In the genomic region with DNA sequence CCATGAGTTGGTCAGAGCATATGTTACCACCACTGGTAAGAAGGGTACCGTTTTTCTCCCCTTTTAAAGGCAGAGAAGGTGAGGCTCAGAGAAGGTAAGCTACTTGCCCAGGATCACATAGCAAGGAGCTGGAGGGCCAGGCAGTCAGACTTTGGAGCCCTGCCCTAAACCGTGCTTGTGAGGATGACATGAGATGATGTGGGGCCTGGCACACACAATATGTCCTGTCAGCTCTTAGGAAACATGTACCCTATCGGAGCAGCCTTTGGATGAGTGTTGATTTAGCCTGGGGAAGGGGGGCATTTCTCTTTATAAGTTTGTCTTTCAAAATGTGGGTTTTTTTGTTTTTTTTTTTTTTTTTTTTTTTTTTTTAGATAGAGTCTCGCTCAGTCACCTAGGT, we compare ENCODE assay signal across 26 cellular contexts.
"Had no signal": no experiment of that assay in that cellular context is flagged by ENCODE, and none has a peak within 500 bp of the region (broad histone marks: within the 10 kb centered on the region; RNA-seq: fewer than 3 reads in every experiment).

No MANE protein-coding gene starts in this region.

- H3K27ac ChIP-seq: colonic mucosa, esophagus muscularis mucosa, lower lobe of right lung, ovary, psoas muscle, sigmoid colon, stomach, tibial nerve, upper lobe of left lung, uterus had no signal

- H3K27me3 ChIP-seq: colonic mucosa, esophagus muscularis mucosa, ovary, sigmoid colon, stomach, tibial nerve, upper lobe of left lung, uterus had no signal

- H3K36me3 Mint-ChIP-seq: immature natural killer cell; stimulated activated effector memory CD8-positive, alpha-beta T cell treated with anti-CD3 and anti-CD28 coated beads, Interleukin-12 subunit alpha, Interleukin-12 subunit beta, amount 100 ng/mL, for 72 hours had no signal

- H3K9me3 Mint-ChIP-seq: dendritic cell treated with granulocyte-macrophage colony-stimulating factor and Interleukin-4, amounts not matched to agents 40 ng/mL and 50 ng/mL, for 4 days; immature natural killer cell; naive thymus-derived CD8-positive, alpha-beta T cell; nephron progenitor cell; stimulated activated effector memory CD8-positive, alpha-beta T cell treated with anti-CD3 and anti-CD28 coated beads, Interleukin-12 subunit alpha, Interleukin-12 subunit beta, amount 100 ng/mL, for 72 hours had no signal

- H3K4me3 ChIP-seq: colonic mucosa, esophagus muscularis mucosa, lower lobe of right lung, ovary, psoas muscle, sigmoid colon, stomach, tibial nerve, upper lobe of left lung, uterus had no signal

- H3K36me3 ChIP-seq: colonic mucosa, esophagus muscularis mucosa, lower lobe of right lung, ovary, sigmoid colon, tibial nerve, upper lobe of left lung, uterus had no signal

- H3K4me1 Mint-ChIP-seq: immature natural killer cell had no signal

- H3K27me3 Mint-ChIP-seq: dendritic cell treated with granulocyte-macrophage colony-stimulating factor and Interleukin-4, amounts not matched to agents 40 ng/mL and 50 ng/mL, for 4 days; naive thymus-derived CD8-positive, alpha-beta T cell had no signal

- H3K4me3 Mint-ChIP-seq: dendritic cell treated with granulocyte-macrophage colony-stimulating factor and Interleukin-4, amounts not matched to agents 40 ng/mL and 50 ng/mL, for 4 days; immature natural killer cell; naive thymus-derived CD8-positive, alpha-beta T cell; nephron progenitor cell; stimulated activated effector memory CD8-positive, alpha-beta T cell treated with anti-CD3 and anti-CD28 coated beads, Interleukin-12 subunit alpha, Interleukin-12 subunit beta, amount 100 ng/mL, for 72 hours had no signal

- DNase-seq: colonic mucosa; effector CD8-positive, alpha-beta T cell; foreskin melanocyte; immature natural killer cell; islet precursor cell; kidney glomerular epithelial cell; left ventricle myocardium superior; lower lobe of right lung; naive thymus-derived CD8-positive, alpha-beta T cell; nephron progenitor cell; occipital lobe; ovary; psoas muscle; sigmoid colon; stimulated activated CD4-positive, alpha-beta T cell treated with anti-CD3 and anti-CD28 coated beads, Interleukin-2, amount 100 ng/mL, for 24 hours; stimulated activated CD4-positive, alpha-beta T cell treated with anti-CD3 and anti-CD28 coated beads, Interleukin-4, amount 100 ng/mL, for 24 hours; stimulated activated naive CD4-positive, alpha-beta T cell treated with Interleukin-2 at 50 U/mL for 16 hours; stomach; upper lobe of left lung; uterus had no signal

- FAIRE-seq: endothelial cell of umbilical vein had no signal

- H3K9me3 ChIP-seq: colonic mucosa, esophagus muscularis mucosa, lower lobe of right lung, ovary, psoas muscle, sigmoid colon, stomach, tibial nerve, upper lobe of left lung, uterus had no signal

- H3K27ac Mint-ChIP-seq: dendritic cell treated with granulocyte-macrophage colony-stimulating factor and Interleukin-4, amounts not matched to agents 40 ng/mL and 50 ng/mL, for 4 days; immature natural killer cell; nephron progenitor cell had no signal

- ATAC-seq: left ventricle myocardium superior; lower lobe of right lung; naive thymus-derived CD8-positive, alpha-beta T cell; right cardiac atrium; stimulated activated effector memory CD8-positive, alpha-beta T cell treated with anti-CD3 and anti-CD28 coated beads, Interleukin-12 subunit alpha, Interleukin-12 subunit beta, amount 100 ng/mL, for 72 hours had no signal

- H3K4me1 ChIP-seq: colonic mucosa, lower lobe of right lung, psoas muscle, sigmoid colon, stomach, uterus had no signal
